1 cellular context compared by ENCODE assay signal in the genomic region with DNA sequence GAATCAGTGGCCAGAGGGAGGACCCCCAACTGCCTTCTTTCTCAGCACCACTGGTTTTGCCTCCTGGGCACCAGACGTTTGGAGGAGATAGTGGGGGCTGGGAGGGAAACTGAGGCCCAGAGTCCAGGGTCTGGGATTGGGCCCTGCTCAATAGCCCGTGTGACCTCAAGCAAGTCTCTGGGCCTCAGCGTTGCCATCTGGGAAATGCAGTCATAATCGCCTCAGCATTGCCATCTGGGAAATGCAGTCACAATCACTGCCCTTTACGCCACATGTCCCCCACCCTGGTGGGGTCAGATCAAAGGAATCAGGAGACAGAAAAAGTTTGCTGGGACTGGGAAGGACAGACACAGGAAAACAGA.
TF ChIP-seq lines count a peak whose summit lies in the region.

No MANE protein-coding gene starts in this region.

TF ChIP-seq in K562, 482 proteins besides CTCF, POLR2A, EP300 and RAD21:
- TF ChIP-seq FOXA1 (IDR thresholded peaks at IDR 0.05; ENCODE audit: borderline replicate concordance): no peak
- no peak for TF ChIP-seq SP1 (CRISPR knock-in tag; IDR thresholded peaks at IDR 0.05)
- TF ChIP-seq, protein P1, sequence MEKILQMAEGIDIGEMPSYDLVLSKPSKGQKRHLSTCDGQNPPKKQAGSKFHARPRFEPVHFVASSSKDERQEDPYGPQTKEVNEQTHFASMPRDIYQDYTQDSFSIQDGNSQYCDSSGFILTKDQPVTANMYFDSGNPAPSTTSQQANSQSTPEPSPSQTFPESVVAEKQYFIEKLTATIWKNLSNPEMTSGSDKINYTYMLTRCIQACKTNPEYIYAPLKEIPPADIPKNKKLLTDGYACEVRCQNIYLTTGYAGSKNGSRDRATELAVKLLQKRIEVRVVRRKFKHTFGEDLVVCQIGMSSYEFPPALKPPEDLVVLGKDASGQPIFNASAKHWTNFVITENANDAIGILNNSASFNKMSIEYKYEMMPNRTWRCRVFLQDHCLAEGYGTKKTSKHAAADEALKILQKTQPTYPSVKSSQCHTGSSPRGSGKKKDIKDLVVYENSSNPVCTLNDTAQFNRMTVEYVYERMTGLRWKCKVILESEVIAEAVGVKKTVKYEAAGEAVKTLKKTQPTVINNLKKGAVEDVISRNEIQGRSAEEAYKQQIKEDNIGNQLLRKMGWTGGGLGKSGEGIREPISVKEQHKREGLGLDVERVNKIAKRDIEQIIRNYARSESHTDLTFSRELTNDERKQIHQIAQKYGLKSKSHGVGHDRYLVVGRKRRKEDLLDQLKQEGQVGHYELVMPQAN (IDR thresholded peaks at IDR 0.05; ENCODE audit: borderline replicate concordance): no peak
- TF ChIP-seq, protein P2, sequence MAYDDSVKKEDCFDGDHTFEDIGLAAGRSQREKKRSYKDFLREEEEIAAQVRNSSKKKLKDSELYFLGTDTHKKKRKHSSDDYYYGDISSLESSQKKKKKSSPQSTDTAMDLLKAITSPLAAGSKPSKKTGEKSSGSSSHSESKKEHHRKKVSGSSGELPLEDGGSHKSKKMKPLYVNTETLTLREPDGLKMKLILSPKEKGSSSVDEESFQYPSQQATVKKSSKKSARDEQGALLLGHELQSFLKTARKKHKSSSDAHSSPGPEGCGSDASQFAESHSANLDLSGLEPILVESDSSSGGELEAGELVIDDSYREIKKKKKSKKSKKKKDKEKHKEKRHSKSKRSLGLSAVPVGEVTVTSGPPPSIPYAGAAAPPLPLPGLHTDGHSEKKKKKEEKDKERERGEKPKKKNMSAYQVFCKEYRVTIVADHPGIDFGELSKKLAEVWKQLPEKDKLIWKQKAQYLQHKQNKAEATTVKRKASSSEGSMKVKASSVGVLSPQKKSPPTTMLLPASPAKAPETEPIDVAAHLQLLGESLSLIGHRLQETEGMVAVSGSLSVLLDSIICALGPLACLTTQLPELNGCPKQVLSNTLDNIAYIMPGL (CRISPR knock-in tag; IDR thresholded peaks at IDR 0.05): no peak
- no peak for TF ChIP-seq ETV1 (tag; conservative IDR thresholded peaks at IDR 0.05; ENCODE audit: low read depth)
- TF ChIP-seq TSC22D4 (tag; IDR thresholded peaks at IDR 0.05): no peak
- TF ChIP-seq ZNF3 (CRISPR knock-in tag; IDR thresholded peaks at IDR 0.05): no peak
- TF ChIP-seq OTX1 (CRISPR knock-in tag; IDR thresholded peaks at IDR 0.05): no peak
- no peak for TF ChIP-seq MYC (IDR thresholded peaks at IDR 0.05; ENCODE audit: low read depth, low read length)
- no peak for TF ChIP-seq MYC (CRISPR knock-in tag; IDR thresholded peaks at IDR 0.05; ENCODE audit: borderline replicate concordance, low read depth)
- TF ChIP-seq RHOXF2B (CRISPR knock-in tag; conservative IDR thresholded peaks at IDR 0.05): no peak
- TF ChIP-seq KAT2B (IDR thresholded peaks at IDR 0.05; ENCODE audit: low read depth, low read length): no peak
- TF ChIP-seq MYBL2 (IDR thresholded peaks at IDR 0.05; ENCODE audit: low read depth): no peak
- no peak for TF ChIP-seq MYBL2 (CRISPR knock-in tag; IDR thresholded peaks at IDR 0.05; ENCODE audit: borderline replicate concordance)
- no peak for TF ChIP-seq CREB1 (IDR thresholded peaks at IDR 0.05)
- TF ChIP-seq CREB1 (CRISPR knock-in tag; IDR thresholded peaks at IDR 0.05): no peak
- no peak for TF ChIP-seq POLR2B (IDR thresholded peaks at IDR 0.05; ENCODE audit: low read depth, partially characterized antibody)
- TF ChIP-seq TAF9B (IDR thresholded peaks at IDR 0.05; ENCODE audit: partially characterized antibody): no peak
- TF ChIP-seq RFX7 (CRISPR knock-in tag; IDR thresholded peaks at IDR 0.05): no peak
- no peak for TF ChIP-seq ESRRB (CRISPR knock-in tag; IDR thresholded peaks at IDR 0.05; ENCODE audit: borderline replicate concordance)
- no peak for TF ChIP-seq TFAM (CRISPR knock-in tag; conservative IDR thresholded peaks at IDR 0.05)
- TF ChIP-seq RUNX1 (IDR thresholded peaks at IDR 0.05; ENCODE audit: low read depth): no peak
- TF ChIP-seq ZKSCAN1 (IDR thresholded peaks at IDR 0.05; ENCODE audit: low read depth, low read length): no peak
